Comparison of ENCODE assay signal across 8 cellular contexts in genomic region chr3:11803977-11804903, GRCh38. TPM values are rescaled to one million over a fixed set of nuclear protein-coding genes. Genes with fewer than 3 reads are reported as not detected.
DNase-seq lines count a peak whose midpoint lies in the region; ATAC-seq, FAIRE-seq and TF ChIP-seq lines count a peak whose summit lies in the region.

No MANE protein-coding gene starts in this region.

- no peaks in the 10 kb centered on the region for H3K79me2 ChIP-seq in Loucy (ENCODE audit: insufficient read depth, low read length)

- H3K9me2 ChIP-seq in Loucy (replicated peaks; ENCODE audit: low read depth, low read length) = no peaks in the 10 kb centered on the region

- no peak overlapping the region for H3K4me2 ChIP-seq in Loucy (ENCODE audit: low read depth, low read length, poor library complexity, severe bottlenecking)

- intact Hi-C loops in left colon (cut with DNase I, micrococcal nuclease) (loop anchor here in 1 of 2 donors (5.0 to 10.0 kb wide), 2 partner anchors 139 to 427 kb away; no protein-coding TSS in a partner anchor), testis (cut with DNase I; ENCODE audit: low total_unique reads) (loop anchor here (10.0 kb wide), 1 partner anchor 429 kb away; no protein-coding TSS in a partner anchor)

- H3K4me1 ChIP-seq in Loucy (ENCODE audit: insufficient read depth, low read length, poor library complexity, severe bottlenecking) = no peaks in the 10 kb centered on the region
- no peaks in the 10 kb centered on the region for H3K4me1 ChIP-seq in testis

- peak; percentile 87 for ATAC-seq in left colon

- no peak for TF ChIP-seq POLR2A in testis (IDR thresholded peaks at IDR 0.05)

- FAIRE-seq in GM19239 (lab: Jason Lieb, UNC) = peak; percentile 73

- H3K9ac ChIP-seq in Loucy (ENCODE audit: low read depth, low read length, poor library complexity, severe bottlenecking) = no peak overlapping the region

- H3K4me3 ChIP-seq in Loucy (ENCODE audit: low read length, poor library complexity, severe bottlenecking) (no peak overlapping the region), testis (no peak overlapping the region)

- H2AFZ ChIP-seq in Loucy (ENCODE audit: low read length) = no peak overlapping the region

- H3K36me3 ChIP-seq in Loucy (ENCODE audit: insufficient read depth, low read length) (peaks cover 54% of the 10 kb centered on the region), testis (ENCODE audit: low read depth, missing control alignments) (no peaks in the 10 kb centered on the region)

- no peaks in the 10 kb centered on the region for H4K20me1 ChIP-seq in Loucy (ENCODE audit: insufficient read depth, low read length, poor library complexity, severe bottlenecking)

- H3K9me3 ChIP-seq in Loucy (ENCODE audit: insufficient read depth, low read depth, low read length) (peaks cover 3% of the 10 kb centered on the region; the same call in 1 of the 2 replicates), testis (no peaks in the 10 kb centered on the region)

- TF ChIP-seq CTCF in Loucy (conservative IDR thresholded peaks at IDR 0.05; ENCODE audit: low read length) (peak; percentile 75), testis (IDR thresholded peaks at IDR 0.05) (peak; percentile 53 to 58 (median 56))

- WGBS in testis, 2 donors = 50 to 62% methylated on average over 2 of the region's 2 CpGs

- H3K27me3 ChIP-seq in Loucy (ENCODE audit: insufficient read depth, low read length, poor library complexity, severe bottlenecking) (no peaks in the 10 kb centered on the region), testis (no peaks in the 10 kb centered on the region)

- no peaks in the 10 kb centered on the region for H3F3A ChIP-seq in Loucy (ENCODE audit: low read depth)

- DNase-seq in COLO668 (lab: John Stamatoyannopoulos, UW; ENCODE audit: unreplicated experiment) = peak; percentile 13
- peak; percentile 47 for DNase-seq in GM19239 (ENCODE audit: insufficient read length, low spot score)
- peak; percentile 9 for DNase-seq in T follicular helper cell (ENCODE audit: low read depth)
- DNase-seq in cerebellum (ENCODE audit: low spot score) = peak; percentile 67
- peak; percentile 27 to 32 for DNase-seq in left colon
- peak; percentile 64 for DNase-seq in testis
- no peak for DNase-seq in NK-92 (lab: John Stamatoyannopoulos, UW; ENCODE audit: unreplicated experiment)

- no peak overlapping the region for H3K27ac ChIP-seq in testis

RNA-seq across cellular contexts. Expression of gene TAMM41, which starts 42.4 kb away (rescaled TPM):
- total RNA-seq in cerebellum = 26.0 TPM
- 10 to 100 TPM; 20.1 to 21.5 TPM for total RNA-seq in left colon
- total RNA-seq in testis = 10 to 100 TPM; 21.3 to 38.9 TPM
- 14.5 TPM for polyA plus RNA-seq in testis (ENCODE audit: insufficient read depth, low read depth, low replicate concordance)
